8 cellular contexts compared by ENCODE assay signal in genomic region chr16:57084257-57084770, GRCh38. TPM values are rescaled to one million over a fixed set of nuclear protein-coding genes. Genes with fewer than 3 reads are reported as not detected.
DNase-seq lines count a peak whose midpoint lies in the region; ATAC-seq, FAIRE-seq and TF ChIP-seq lines count a peak whose summit lies in the region.

No MANE protein-coding gene starts in this region.

- POLR2A ChIA-PET in K562 (lab: Yijun Ruan, JAX), result interaction anchor here (0.7 to 1.4 kb wide), 6 partner anchors 8 to 127 kb away, joined by 3 read pairs; no protein-coding TSS in a partner anchor

- DNase-seq in AG09319 (ENCODE audit: extremely low read depth, low read depth) (peak; percentile 31), GM19238 (ENCODE audit: insufficient read length, low spot score) (peak; percentile 89), NAMALWA (ENCODE audit: low spot score) (peak; percentile 89), UCSD-AML1 (lab: John Stamatoyannopoulos, UW; ENCODE audit: unreplicated experiment) (peak; percentile 73), K562 (ENCODE audit: extremely low read depth in 1 of 4, low spot score in 3 of 4) (peak; percentile 82 to 86 (median 84)), iPS-NIHi11 (ENCODE audit: low spot score) (peak; percentile 88)
- DNase-seq in stimulated activated CD4-positive, alpha-beta T cell treated with anti-CD3 and anti-CD28 coated beads, Interleukin-12 subunit alpha, Interleukin-12 subunit beta, amount 100 ng/mL, for 4 hours, result peak; percentile 58

- TF ChIP-seq CTCF in AG09319 (IDR thresholded peaks at IDR 0.05; ENCODE audit: low read depth, low read length), result peak; percentile 99
- TF ChIP-seq CTCF in K562 (IDR thresholded peaks at IDR 0.05 in 2 of 3, conservative IDR thresholded peaks at IDR 0.05 in 1 of 3; ENCODE audit: insufficient read depth in 2 of 3, low read depth in 1 of 3, low read length in 3 of 3), result peak; percentile 93 to 97 (median 96)

- H3K79me2 ChIP-seq in K562 (ENCODE audit: control insufficient read depth, insufficient read depth, low read length), result no peaks in the 10 kb centered on the region

- no peaks in the 10 kb centered on the region for H3K9me1 ChIP-seq in K562 (ENCODE audit: control insufficient read depth, insufficient read depth, low read length)

- WGBS in K562 (ENCODE audit: insufficient coverage, low coverage, missing lambda C conversion rate), result 10% methylated on average over 9 of the region's 9 CpGs

- no peaks in the 10 kb centered on the region for H3K36me3 ChIP-seq in K562 (ENCODE audit: control insufficient read depth, insufficient read depth, low read length)

- H3K27me3 ChIP-seq in K562 (ENCODE audit: control insufficient read depth in 2 of 2, insufficient read depth in 2 of 2, low read length in 2 of 2), result peaks cover 7 to 24% of the 10 kb centered on the region in 2 experiments; a peak in 4 of 5 replicates

- H3K27ac ChIP-seq in K562 (ENCODE audit: extremely low read depth, low read depth, low read length), result no peak overlapping the region

- H3K9ac ChIP-seq in K562 (ENCODE audit: insufficient read depth in 1 of 2, low read depth in 2 of 2, low read length in 2 of 2), result 0 out of 4 replicates have a peak overlapping the region, but pooled peaks of 1 of the 2 experiments have one; percentile 20

- no peaks in the 10 kb centered on the region; a peak in 1 of 5 replicates for H3K4me1 ChIP-seq in K562 (replicated peaks in 1 of 2; ENCODE audit: control insufficient read depth in 2 of 2, insufficient read depth in 2 of 2, low read length in 2 of 2)

- in situ Hi-C loops in K562 (cut with MboI), result loop anchor here (10.0 kb wide), 1 partner anchor 330 kb away; no protein-coding TSS in a partner anchor

- H3K9me3 ChIP-seq in K562 (replicated peaks; ENCODE audit: control insufficient read depth, insufficient read depth, low read depth, low read length), result no peaks in the 10 kb centered on the region

- BruUV-seq in K562 (replicated peaks; lab: Mats Ljungman, UMichigan), result no TSS peak

- FAIRE-seq in K562 (lab: Jason Lieb, UNC), result peak; percentile 99

- no peak overlapping the region for H3K4me3 ChIP-seq in K562

- TF ChIP-seq POLR2A in K562 (conservative IDR thresholded peaks at IDR 0.05), result no peak

- H3K4me2 ChIP-seq in K562 (ENCODE audit: insufficient read depth, low read length), result no peak overlapping the region

- intact Hi-C loops in K562 (cut with micrococcal nuclease), result loop anchor here (1.0 to 10.0 kb wide), 4 partner anchors 84 to 430 kb away; no protein-coding TSS in a partner anchor

- TF ChIP-seq RAD21 in K562 (CRISPR knock-in tag; conservative IDR thresholded peaks at IDR 0.05 in 1 of 2, IDR thresholded peaks at IDR 0.05 in 1 of 2), result peak; percentile 78 to 92

- CTCF ChIA-PET in K562 (lab: Yijun Ruan, JAX; ENCODE audit: low intra/inter-chr PET ratio), result interaction anchor here (1.4 to 4.2 kb wide), 2 partner anchors 83 to 338 kb away, joined by 5 to 34 read pairs; no protein-coding TSS in a partner anchor

- TF ChIP-seq EP300 in K562 (IDR thresholded peaks at IDR 0.05; ENCODE audit: low read length), result no peak

- ATAC-seq in K562, result peak; percentile 91
- no peak for ATAC-seq in HG03139 (IDR thresholded peaks at IDR 0.05; ENCODE audit: unreplicated experiment)

- peaks cover 4% of the 10 kb centered on the region; the same call in 1 of the 2 replicates for H4K20me1 ChIP-seq in K562 (replicated peaks; ENCODE audit: control insufficient read depth, insufficient read depth, low read length)

- H2AFZ ChIP-seq in K562 (ENCODE audit: low read depth, low read length), result no peak overlapping the region

TF ChIP-seq in K562, 482 proteins besides CTCF, POLR2A, EP300 and RAD21 (continues in another document):
- TF ChIP-seq HMG20A (CRISPR knock-in tag; conservative IDR thresholded peaks at IDR 0.05) (no peak), CTBP1 (IDR thresholded peaks at IDR 0.05; ENCODE audit: borderline replicate concordance) (peak; percentile 56; the same call in 1 of the 2 replicates), UBTF (IDR thresholded peaks at IDR 0.05; ENCODE audit: borderline replicate concordance in 1 of 2, low read depth in 2 of 2, low read length in 2 of 2) (no peak), NFE2 (IDR thresholded peaks at IDR 0.05; ENCODE audit: low read depth) (no peak), ETV1 (tag; conservative IDR thresholded peaks at IDR 0.05; ENCODE audit: low read depth) (0 out of 2 replicates have a peak, but pooled peaks have one; percentile 42), WHSC1 (IDR thresholded peaks at IDR 0.05; ENCODE audit: low read length) (no peak), TEAD1 (CRISPR knock-in tag; IDR thresholded peaks at IDR 0.05) (no peak), ZNF384 (IDR thresholded peaks at IDR 0.05; ENCODE audit: low read depth, low read length) (0 out of 2 replicates have a peak, but pooled peaks have one; percentile 16), ZBED1 (IDR thresholded peaks at IDR 0.05) (no peak), MEF2D (tag; conservative IDR thresholded peaks at IDR 0.05; ENCODE audit: low read depth) (no peak), TEAD2 (tag; IDR thresholded peaks at IDR 0.05) (no peak), LEF1 (IDR thresholded peaks at IDR 0.05) (no peak), SNIP1 (IDR thresholded peaks at IDR 0.05; ENCODE audit: low read depth) (no peak), NFIX (CRISPR knock-in tag; IDR thresholded peaks at IDR 0.05; ENCODE audit: low read depth) (peak; percentile 50; the same call in 1 of the 2 replicates), NR1H2 (CRISPR knock-in tag; IDR thresholded peaks at IDR 0.05) (no peak), TSC22D4 (tag; IDR thresholded peaks at IDR 0.05) (no peak), ATF1 (CRISPR knock-in tag; IDR thresholded peaks at IDR 0.05) (no peak), ATF1 (tag; IDR thresholded peaks at IDR 0.05) (0 out of 2 replicates have a peak, but pooled peaks have one; percentile 16), E2F6 (IDR thresholded peaks at IDR 0.05; ENCODE audit: borderline replicate concordance in 1 of 2, extremely low read depth in 1 of 2, insufficient read depth in 1 of 2, insufficient read length in 1 of 2, low read depth in 1 of 2, low read length in 1 of 2, poor library complexity in 1 of 2, severe bottlenecking in 1 of 2) (no peak), ATF7 (IDR thresholded peaks at IDR 0.05) (peak; percentile 42; the same call in 1 of the 2 replicates), ZKSCAN3 (CRISPR knock-in tag; IDR thresholded peaks at IDR 0.05) (no peak), POLR2AphosphoS5 (IDR thresholded peaks at IDR 0.05; ENCODE audit: control insufficient read depth, insufficient read depth, low read depth, low read length) (no peak)

RNA-seq across cellular contexts. Expression of gene CPNE2, which starts 8.1 kb away (rescaled TPM):
- total RNA-seq in K562 (2011; cell fraction: chromatin; rRNA removed; ENCODE audit: low replicate concordance), result 13.7 and 32.7 TPM in 2 replicates
- total RNA-seq in K562 (2011; cell fraction: nucleolus; rRNA removed), result 12.5 and 13.5 TPM in 2 replicates
- total RNA-seq in K562 (2011; cell fraction: nucleoplasm; rRNA removed), result 13.3 and 19.4 TPM in 2 replicates
- total RNA-seq in K562 (2014; rRNA removed) (7.0 and 7.3 TPM in 2 replicates), K562 (2014; rRNA removed; fragmentation: Illumina TruSeq; extraction: Trizol) (4.2 and 5.0 TPM in 2 replicates), K562 (2015; rRNA removed; fragmentation: Illumina TruSeq; extraction: Trizol) (7.7 and 8.6 TPM in 2 replicates), K562 (2021) (9.5 and 10.6 TPM in 2 replicates)
- polyA plus RNA-seq in K562 (2011; rRNA removed) (13.9 and 26.9 TPM in 2 replicates), K562 (2014; fragmentation: Illumina TruSeq; extraction: Trizol) (11.8 and 14.1 TPM in 2 replicates), K562 (2014; fragmentation: Nextera tagmentation; extraction: Ambion mirVana) (1 to 10 TPM; 3.0 to 3.8 TPM), K562 (2014; rRNA removed) (11.7 and 14.0 TPM in 2 replicates)
- polyA plus RNA-seq in K562 (2011; cell fraction: cytosol; rRNA removed), result 28.1 and 34.9 TPM in 2 replicates
- polyA plus RNA-seq in K562 (2011; cell fraction: nucleus; rRNA removed), result 14.0 and 18.6 TPM in 2 replicates
- 14.1 and 33.3 TPM in 2 replicates for polyA plus RNA-seq in K562 (2012)
- 8.9 and 12.3 TPM in 2 replicates for polyA minus RNA-seq in K562 (2011; rRNA and poly(A)+ RNA removed)
- polyA minus RNA-seq in K562 (2011; cell fraction: cytosol; rRNA and poly(A)+ RNA removed), result 7.7 and 8.6 TPM in 2 replicates
- 6.6 and 9.8 TPM in 2 replicates for polyA minus RNA-seq in K562 (2011; cell fraction: nucleus; rRNA and poly(A)+ RNA removed)

Comparison
In these comparisons a context has a peak if more than half of its experiments do, and no peak if none do; other contexts are left out.
1. DNase-seq: peak in every context shown above with its lines; median percentile 89 in GM19238; 89 in NAMALWA; 88 in iPS-NIHi11; 84 in K562; 73 in UCSD-AML1; 58 in stimulated activated CD4-positive, alpha-beta T cell treated with anti-CD3 and anti-CD28 coated beads, Interleukin-12 subunit alpha, Interleukin-12 subunit beta, amount 100 ng/mL, for 4 hours; 31 in AG09319.